15 cellular contexts compared by ENCODE assay signal in the genomic region with DNA sequence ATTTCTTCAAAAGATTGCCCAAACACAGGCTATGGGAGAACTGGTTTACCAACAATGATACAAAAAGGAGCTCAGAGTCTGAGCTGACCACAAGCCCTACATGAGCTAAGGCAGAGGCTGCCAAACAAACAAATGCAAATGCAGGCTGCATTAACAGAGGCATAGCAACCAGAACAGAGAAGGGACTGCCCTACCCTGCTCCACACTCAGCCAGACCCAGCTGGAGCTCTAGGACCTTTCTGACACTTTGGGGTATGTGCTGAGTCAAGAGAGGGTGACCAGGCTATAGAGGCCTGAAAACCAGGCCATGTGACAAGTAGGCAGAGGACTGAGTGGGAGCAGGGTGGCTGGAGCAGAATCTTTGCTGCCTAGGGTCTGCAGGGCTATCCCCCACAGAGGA. TPM values are rescaled to one million over a fixed set of nuclear protein-coding genes. Genes with fewer than 3 reads are reported as not detected.
DNase-seq lines count a peak whose midpoint lies in the region; ATAC-seq and TF ChIP-seq lines count a peak whose summit lies in the region.
"Had no signal": no experiment of that assay in that cellular context is flagged by ENCODE, and none has a peak within 500 bp of the region (broad histone marks: within the 10 kb centered on the region; RNA-seq: fewer than 3 reads in every experiment).

No MANE protein-coding gene starts in this region.

- H3K4me3 Mint-ChIP-seq in GM23338, result peak overlapping the region; percentile 37; the same call in 2 of the 3 replicates
- H3K4me3 Mint-ChIP-seq: activated CD4-positive, alpha-beta T cell treated with anti-CD3 and anti-CD28 coated beads, Interleukin-2, amount 10 ng/mL, durations not matched to agents 24 days and 14 days; activated T-cell treated with anti-CD3 and anti-CD28 coated beads, Interleukin-2, amount 50 U/mL, for 72 hours had no signal

- no peaks in the 10 kb centered on the region for H3F3A ChIP-seq in GM23338 (replicated peaks; ENCODE audit: low read depth)

- intact Hi-C loops in esophagus squamous epithelium (cut with DNase I), result no loop called here

- H3K9me2 ChIP-seq in GM23338 (ENCODE audit: insufficient read depth), result 0 out of 2 replicates have a peak, but pooled peaks cover 4% of the 10 kb centered on the region

- H3K27me3 ChIP-seq in GM23338 (ENCODE audit: insufficient read depth) (no peaks in the 10 kb centered on the region), esophagus squamous epithelium (no peaks in the 10 kb centered on the region), neutrophil (no peaks in the 10 kb centered on the region)

- H3K27ac ChIP-seq in GM23338 (ENCODE audit: low read depth) (peak overlapping the region; percentile 5; the same call in 1 of the 2 replicates), esophagus squamous epithelium (peak overlapping the region; percentile 71 to 98 (median 89)), neutrophil (peak overlapping the region; percentile 62)
- H3K27ac ChIP-seq: tibial artery had no signal

- H3K4me2 ChIP-seq in GM23338, result peak overlapping the region; percentile 40

- no peaks in the 10 kb centered on the region for H3K9me3 Mint-ChIP-seq in GM23338
- H3K9me3 Mint-ChIP-seq: activated CD4-positive, alpha-beta T cell treated with anti-CD3 and anti-CD28 coated beads, Interleukin-2, amount 10 ng/mL, durations not matched to agents 24 days and 14 days; activated T-cell treated with anti-CD3 and anti-CD28 coated beads, Interleukin-2, amount 50 U/mL, for 72 hours had no signal

- H3K9me3 ChIP-seq in esophagus squamous epithelium (no peaks in the 10 kb centered on the region), neutrophil (no peaks in the 10 kb centered on the region)
- H3K9me3 ChIP-seq: mucosa of descending colon, tibial artery had no signal

- TF ChIP-seq POLR2A in NB4 (IDR thresholded peaks at IDR 0.05; ENCODE audit: extremely low read depth, insufficient read length), result no peak
- TF ChIP-seq POLR2A in esophagus squamous epithelium (IDR thresholded peaks at IDR 0.05), result no peak

- H3K4me3 ChIP-seq in GM23338 (no peak overlapping the region), NB4 (ENCODE audit: low read depth, low read length) (peak overlapping the region; percentile 19), esophagus squamous epithelium (peak overlapping the region in 1 of 4 donors; percentile 9), neutrophil (ENCODE audit: low read depth in 1 of 2, low read length in 1 of 2) (no peak overlapping the region)
- H3K4me3 ChIP-seq: mucosa of descending colon, tibial artery had no signal

- H3K36me3 ChIP-seq in GM23338 (ENCODE audit: insufficient read depth) (no peaks in the 10 kb centered on the region), esophagus squamous epithelium (no peaks in the 10 kb centered on the region), neutrophil (no peaks in the 10 kb centered on the region)
- H3K36me3 ChIP-seq: tibial artery had no signal

- H3K4me1 Mint-ChIP-seq in GM23338, result peaks cover 26% of the 10 kb centered on the region

- peaks cover 9% of the 10 kb centered on the region for H3K27me3 Mint-ChIP-seq in GM23338 (ENCODE audit: insufficient read depth, low read depth, poor library complexity)

- H4K20me1 ChIP-seq in GM23338 (replicated peaks; ENCODE audit: insufficient read depth), result no peaks in the 10 kb centered on the region

- peak overlapping the region; percentile 93 for H2AFZ ChIP-seq in GM23338

- H3K27ac Mint-ChIP-seq in GM23338, result peak overlapping the region; percentile 88
- H3K27ac Mint-ChIP-seq: activated CD4-positive, alpha-beta T cell treated with anti-CD3 and anti-CD28 coated beads, Interleukin-2, amount 10 ng/mL, durations not matched to agents 24 days and 14 days; activated T-cell treated with anti-CD3 and anti-CD28 coated beads, Interleukin-2, amount 50 U/mL, for 72 hours had no signal

- TF ChIP-seq CTCF in GM23338 (conservative IDR thresholded peaks at IDR 0.05; ENCODE audit: low read depth in 2 of 2) (no peak), NB4 (IDR thresholded peaks at IDR 0.05; ENCODE audit: low read depth, low read length) (no peak), esophagus squamous epithelium (IDR thresholded peaks at IDR 0.05) (no peak), neutrophil (IDR thresholded peaks at IDR 0.05) (no peak)

- no peaks in the 10 kb centered on the region for H3K79me2 ChIP-seq in GM23338 (replicated peaks; ENCODE audit: insufficient read depth)

- H3K4me1 ChIP-seq in GM23338 (ENCODE audit: insufficient read depth) (peaks cover 22% of the 10 kb centered on the region), esophagus squamous epithelium (peaks cover 19 to 77% (median 47%) of the 10 kb centered on the region in 3 donors), neutrophil (ENCODE audit: control insufficient read depth in 1 of 2, insufficient read depth in 1 of 2, low read depth in 1 of 2, low read length in 1 of 2) (peaks cover 55 to 56% of the 10 kb centered on the region in 2 experiments)
- H3K4me1 ChIP-seq: tibial artery had no signal

- no peaks in the 10 kb centered on the region for H3K36me3 Mint-ChIP-seq in GM23338 (ENCODE audit: low read depth)

- ATAC-seq in GM23338, result peak; percentile 92
- ATAC-seq: activated T-cell treated with anti-CD3 and anti-CD28 coated beads, Interleukin-2, amount 50 U/mL, for 72 hours; mucosa of descending colon had no signal

- peak; percentile 54 for DNase-seq in GM23338 (ENCODE audit: low spot score)
- DNase-seq in NB4 (ENCODE audit: low read depth), result peak; percentile 62
- no peak for DNase-seq in esophagus squamous epithelium (lab: John Stamatoyannopoulos, UW)
- DNase-seq in activated CD4-positive, CD25-positive, alpha-beta regulatory T cell (lab: John Stamatoyannopoulos, UW), result no peak
- no peak for DNase-seq in activated CD4-positive, alpha-beta T cell treated with anti-CD3 and anti-CD28 coated beads, Interleukin-2, amount 50 U/mL, for 4 hours
- no peak for DNase-seq in amygdala (lab: John Stamatoyannopoulos, UW)
- DNase-seq: activated CD4-positive, alpha-beta T cell treated with anti-CD3 and anti-CD28 coated beads, Interleukin-2, amount 10 ng/mL, durations not matched to agents 24 days and 14 days; activated T-cell treated with anti-CD3 and anti-CD28 coated beads, Interleukin-2, amount 50 U/mL, for 72 hours; dermis blood vessel endothelial cell; KG1; NCI-H1694; NCI-H524 treated with DMSO at 0.1 percent for 48 hours had no signal

TF ChIP-seq in GM23338, 12 proteins besides CTCF, POLR2A, EP300 and RAD21 (continues in another document):
- TF ChIP-seq CREB1 (CRISPR knock-in tag; IDR thresholded peaks at IDR 0.05; ENCODE audit: low read depth) (no peak), JUNB (IDR thresholded peaks at IDR 0.05; ENCODE audit: unreplicated experiment) (no peak), ZNF114 (CRISPR knock-in tag; IDR thresholded peaks at IDR 0.05) (no peak), EZH2 (IDR thresholded peaks at IDR 0.05; ENCODE audit: low read depth, unreplicated experiment) (no peak), EZH2phosphoT487 (IDR thresholded peaks at IDR 0.05; ENCODE audit: unreplicated experiment) (no peak), STAT1 (IDR thresholded peaks at IDR 0.05; ENCODE audit: unreplicated experiment) (no peak)

RNA-seq across cellular contexts. Expression of a gene that starts 17.8 kb away (rescaled TPM):
- total RNA-seq in GM23338 (2014; rRNA removed; shearing (Covaris generic)), result 0.85 and 1.6 TPM in 2 replicates
- 0.40 and 0.63 TPM in 2 replicates for polyA plus RNA-seq in GM23338 (2016; fragmentation: Nextera tagmentation; extraction: Ambion mirVana)
- 10 to 100 TPM; 36.2 to 50.3 (median 43.8) TPM for total RNA-seq in esophagus squamous epithelium
- total RNA-seq: activated CD4-positive, alpha-beta T cell treated with anti-CD3 and anti-CD28 coated beads, Interleukin-2, amount 10 ng/mL, durations not matched to agents 24 days and 14 days; activated T-cell treated with anti-CD3 and anti-CD28 coated beads, Interleukin-2, amount 50 U/mL, for 72 hours had no signal

RNA-seq across cellular contexts. Expression of a gene that starts 58.1 kb away (rescaled TPM):
- total RNA-seq in GM23338 (2014; rRNA removed; shearing (Covaris generic)), result 3.3 and 5.2 TPM in 2 replicates
- polyA plus RNA-seq in GM23338 (2016; fragmentation: Nextera tagmentation; extraction: Ambion mirVana), result 3.5 and 3.6 TPM in 2 replicates
- 10 to 100 TPM in 1 of 4 donors, 1 to 10 TPM in 3; 4.1 to 12.8 (median 6.8) TPM for total RNA-seq in esophagus squamous epithelium

Comparison
In these comparisons a context has a peak if more than half of its experiments do, and no peak if none do; other contexts are left out.
1. DNase-seq: peak in GM23338 (single experiment) and NB4 (single experiment); none in esophagus squamous epithelium (single experiment), activated CD4-positive, CD25-positive, alpha-beta regulatory T cell (0 of 4), activated CD4-positive, alpha-beta T cell treated with anti-CD3 and anti-CD28 coated beads, Interleukin-2, amount 50 U/mL, for 4 hours (0 of 2) and amygdala (0 of 56).
2. H3K27ac ChIP-seq: peak in every context shown above with its lines; median percentile 89 in esophagus squamous epithelium; 62 in neutrophil; 5 in GM23338.
3. RNA of a gene that starts 17.8 kb away (total RNA-seq): 36.2 to 50.3 TPM in esophagus squamous epithelium; 0.85 to 1.6 TPM in GM23338; every median in the first group is over 10 times any median in the second.